ENCODE assay signal across 2 cellular contexts in the genomic region with DNA sequence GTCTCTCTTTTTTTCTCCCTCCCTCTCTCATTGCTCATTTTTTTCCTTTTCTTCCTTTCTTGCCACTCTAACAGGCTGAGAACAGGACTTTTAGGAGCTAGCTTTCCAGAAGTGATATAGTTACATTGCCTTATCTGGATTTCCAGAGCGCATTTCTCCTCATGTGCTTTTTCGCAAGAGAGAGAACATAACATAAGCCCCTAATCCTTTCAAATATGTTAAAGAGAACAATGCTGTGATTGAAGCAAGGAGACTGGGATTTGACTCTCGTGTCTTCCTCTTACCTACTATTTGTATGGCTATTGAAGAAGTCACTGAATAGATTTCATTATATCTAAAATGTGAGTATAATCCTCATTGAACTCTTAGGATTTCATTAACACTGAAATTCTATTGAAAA.
TF ChIP-seq lines count a peak whose summit lies in the region.

No MANE protein-coding gene starts in this region.

TF ChIP-seq in GM23338, 12 proteins besides CTCF, POLR2A, EP300 and RAD21 (continues in another document):
- TF ChIP-seq ZNF331 (CRISPR knock-in tag; IDR thresholded peaks at IDR 0.05; ENCODE audit: low read depth) (no peak), NANOG (IDR thresholded peaks at IDR 0.05; ENCODE audit: borderline replicate concordance) (no peak), POLR2AphosphoS5 (IDR thresholded peaks at IDR 0.05; ENCODE audit: low read depth) (no peak), ZNF114 (CRISPR knock-in tag; IDR thresholded peaks at IDR 0.05) (no peak), EZH2phosphoT487 (IDR thresholded peaks at IDR 0.05; ENCODE audit: unreplicated experiment) (no peak), CREB1 (CRISPR knock-in tag; IDR thresholded peaks at IDR 0.05; ENCODE audit: low read depth) (no peak), STAT1 (IDR thresholded peaks at IDR 0.05; ENCODE audit: unreplicated experiment) (no peak), JUNB (IDR thresholded peaks at IDR 0.05; ENCODE audit: unreplicated experiment) (no peak)
- TF ChIP-seq, protein P1, sequence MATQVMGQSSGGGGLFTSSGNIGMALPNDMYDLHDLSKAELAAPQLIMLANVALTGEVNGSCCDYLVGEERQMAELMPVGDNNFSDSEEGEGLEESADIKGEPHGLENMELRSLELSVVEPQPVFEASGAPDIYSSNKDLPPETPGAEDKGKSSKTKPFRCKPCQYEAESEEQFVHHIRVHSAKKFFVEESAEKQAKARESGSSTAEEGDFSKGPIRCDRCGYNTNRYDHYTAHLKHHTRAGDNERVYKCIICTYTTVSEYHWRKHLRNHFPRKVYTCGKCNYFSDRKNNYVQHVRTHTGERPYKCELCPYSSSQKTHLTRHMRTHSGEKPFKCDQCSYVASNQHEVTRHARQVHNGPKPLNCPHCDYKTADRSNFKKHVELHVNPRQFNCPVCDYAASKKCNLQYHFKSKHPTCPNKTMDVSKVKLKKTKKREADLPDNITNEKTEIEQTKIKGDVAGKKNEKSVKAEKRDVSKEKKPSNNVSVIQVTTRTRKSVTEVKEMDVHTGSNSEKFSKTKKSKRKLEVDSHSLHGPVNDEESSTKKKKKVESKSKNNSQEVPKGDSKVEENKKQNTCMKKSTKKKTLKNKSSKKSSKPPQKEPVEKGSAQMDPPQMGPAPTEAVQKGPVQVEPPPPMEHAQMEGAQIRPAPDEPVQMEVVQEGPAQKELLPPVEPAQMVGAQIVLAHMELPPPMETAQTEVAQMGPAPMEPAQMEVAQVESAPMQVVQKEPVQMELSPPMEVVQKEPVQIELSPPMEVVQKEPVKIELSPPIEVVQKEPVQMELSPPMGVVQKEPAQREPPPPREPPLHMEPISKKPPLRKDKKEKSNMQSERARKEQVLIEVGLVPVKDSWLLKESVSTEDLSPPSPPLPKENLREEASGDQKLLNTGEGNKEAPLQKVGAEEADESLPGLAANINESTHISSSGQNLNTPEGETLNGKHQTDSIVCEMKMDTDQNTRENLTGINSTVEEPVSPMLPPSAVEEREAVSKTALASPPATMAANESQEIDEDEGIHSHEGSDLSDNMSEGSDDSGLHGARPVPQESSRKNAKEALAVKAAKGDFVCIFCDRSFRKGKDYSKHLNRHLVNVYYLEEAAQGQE (IDR thresholded peaks at IDR 0.05; ENCODE audit: unreplicated experiment) = no peak
- TF ChIP-seq, protein P2, sequence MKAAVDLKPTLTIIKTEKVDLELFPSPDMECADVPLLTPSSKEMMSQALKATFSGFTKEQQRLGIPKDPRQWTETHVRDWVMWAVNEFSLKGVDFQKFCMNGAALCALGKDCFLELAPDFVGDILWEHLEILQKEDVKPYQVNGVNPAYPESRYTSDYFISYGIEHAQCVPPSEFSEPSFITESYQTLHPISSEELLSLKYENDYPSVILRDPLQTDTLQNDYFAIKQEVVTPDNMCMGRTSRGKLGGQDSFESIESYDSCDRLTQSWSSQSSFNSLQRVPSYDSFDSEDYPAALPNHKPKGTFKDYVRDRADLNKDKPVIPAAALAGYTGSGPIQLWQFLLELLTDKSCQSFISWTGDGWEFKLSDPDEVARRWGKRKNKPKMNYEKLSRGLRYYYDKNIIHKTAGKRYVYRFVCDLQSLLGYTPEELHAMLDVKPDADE (IDR thresholded peaks at IDR 0.05) = no peak

TF ChIP-seq in H1, 55 proteins besides CTCF, POLR2A, EP300 and RAD21:
- TF ChIP-seq RFX5 (IDR thresholded peaks at IDR 0.05; ENCODE audit: borderline replicate concordance, low read depth, low read length) = no peak
